Comparison of ENCODE assay signal across 9 cellular contexts in the genomic region with DNA sequence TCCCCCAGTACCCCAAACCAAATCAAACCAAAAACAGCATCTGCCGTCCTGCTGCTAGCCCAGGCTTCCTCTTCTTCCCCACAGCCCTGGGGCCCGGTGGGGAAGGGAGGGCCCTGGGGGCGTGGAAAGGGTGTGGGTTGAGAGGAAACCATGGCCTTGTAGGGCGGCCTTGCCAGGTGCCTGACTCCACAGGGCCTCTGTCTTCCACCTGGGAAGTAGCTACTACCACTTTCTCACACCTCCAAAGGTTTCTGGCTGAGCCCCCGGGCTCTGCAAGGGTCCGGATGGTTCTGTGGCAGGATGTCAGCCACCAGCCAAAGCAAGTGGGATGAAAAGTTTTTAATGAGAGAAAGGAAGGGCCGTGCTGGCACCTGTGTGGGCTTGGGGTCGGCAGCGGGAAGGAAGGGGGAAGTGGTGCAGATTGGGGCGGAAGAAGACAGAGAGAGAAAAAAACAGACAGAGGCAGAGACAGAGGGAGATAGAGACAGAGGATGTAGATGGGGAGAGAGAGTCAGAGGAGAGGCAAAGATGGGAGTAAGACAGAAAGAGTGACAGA. TPM values are rescaled to one million over a fixed set of nuclear protein-coding genes. Genes with fewer than 3 reads are reported as not detected.
A peak's percentile ranks its signal among the peaks of the same experiment; 100 is the strongest.
DNase-seq lines count a peak whose midpoint lies in the region; ATAC-seq, FAIRE-seq and TF ChIP-seq lines count a peak whose summit lies in the region.
"Had no signal": no experiment of that assay in that cellular context is flagged by ENCODE, and none has a peak within 500 bp of the region (broad histone marks: within the 10 kb centered on the region; RNA-seq: fewer than 3 reads in every experiment).

No MANE protein-coding gene starts in this region.

- peak; percentile 82 for FAIRE-seq in GM12892 (lab: Jason Lieb, UNC)

- H3K36me3 ChIP-seq in gastroesophageal sphincter, result peaks cover 0 to 8% of the 10 kb centered on the region in 2 donors
- H3K36me3 ChIP-seq in upper lobe of right lung, result no peaks in the 10 kb centered on the region

- intact Hi-C loops in upper lobe of right lung (cut with DNase I), result no loop called here

- DNase-seq in GM12892 (ENCODE audit: insufficient read length) (peak; percentile 58), upper lobe of right lung (peak; percentile 66), inferior parietal cortex (ENCODE audit: extremely low spot score) (no peak)
- DNase-seq in activated CD4-positive, alpha-beta T cell treated with anti-CD3 and anti-CD28 coated beads for 1 hour, result peak; percentile 29

- H3K27ac ChIP-seq in gastroesophageal sphincter (no peak overlapping the region), upper lobe of right lung (peak overlapping the region; percentile 3)
- H3K27ac ChIP-seq: parathyroid adenoma had no signal

- TF ChIP-seq POLR2A in GM12892 (IDR thresholded peaks at IDR 0.05; ENCODE audit: low read depth, low read length) (no peak), gastroesophageal sphincter (IDR thresholded peaks at IDR 0.05) (no peak)

- no peaks in the 10 kb centered on the region for H3K9me3 ChIP-seq in gastroesophageal sphincter
- H3K9me3 ChIP-seq in upper lobe of right lung, result no peaks in the 10 kb centered on the region

- peak; percentile 81 for ATAC-seq in HG03066 (IDR thresholded peaks at IDR 0.05; ENCODE audit: low read depth, unreplicated experiment)
- peak; percentile 28 for ATAC-seq in gastroesophageal sphincter
- ATAC-seq in upper lobe of right lung, result peak; percentile 76
- ATAC-seq in HG03571 (IDR thresholded peaks at IDR 0.05; ENCODE audit: unreplicated experiment), result no peak
- ATAC-seq in HG03439 (IDR thresholded peaks at IDR 0.05; ENCODE audit: unreplicated experiment), result no peak

- no peaks in the 10 kb centered on the region for H3K4me1 ChIP-seq in gastroesophageal sphincter
- peaks cover 35% of the 10 kb centered on the region for H3K4me1 ChIP-seq in upper lobe of right lung
- H3K4me1 ChIP-seq: parathyroid adenoma had no signal

- TF ChIP-seq EP300 in gastroesophageal sphincter (IDR thresholded peaks at IDR 0.05), result no peak

- H3K27me3 ChIP-seq in gastroesophageal sphincter (no peaks in the 10 kb centered on the region), upper lobe of right lung (no peaks in the 10 kb centered on the region)

- 40 to 42% methylated on average over 2 to 3 of the region's 10 CpGs for WGBS in gastroesophageal sphincter (ENCODE audit: low coverage in 1 of 2), 2 donors

- no peak overlapping the region for H3K4me3 ChIP-seq in gastroesophageal sphincter
- H3K4me3 ChIP-seq in upper lobe of right lung, result no peak overlapping the region

- no peak for TF ChIP-seq CTCF in gastroesophageal sphincter (IDR thresholded peaks at IDR 0.05)
- TF ChIP-seq CTCF in upper lobe of right lung (IDR thresholded peaks at IDR 0.05), result no peak

RNA-seq across cellular contexts. Expression of a gene that starts 10.5 kb away (rescaled TPM):
- 12.9 TPM for polyA plus RNA-seq in GM12892 (2012; ENCODE audit: missing spikeins)
- total RNA-seq in gastroesophageal sphincter (10 to 100 TPM; 16.8 to 27.7 (median 21.0) TPM), upper lobe of right lung (83.1 TPM)

RNA-seq across cellular contexts. Expression of a gene that starts 38.4 kb away (rescaled TPM):
- not detected for polyA plus RNA-seq in GM12892 (2012; ENCODE audit: missing spikeins)
- total RNA-seq in gastroesophageal sphincter (under 1 TPM in 1 of 4 donors, not detected in 3; 0.40 TPM), upper lobe of right lung (0.55 TPM)

RNA-seq across cellular contexts. Expression of a gene that starts 42.4 kb away (rescaled TPM):
- not detected for polyA plus RNA-seq in GM12892 (2012; ENCODE audit: missing spikeins)
- total RNA-seq in gastroesophageal sphincter, result not detected
- not detected for total RNA-seq in upper lobe of right lung

Comparison
In these comparisons a context has a peak if more than half of its experiments do, and no peak if none do; other contexts are left out.
1. ATAC-seq: peak in HG03066 (single experiment), gastroesophageal sphincter (single experiment) and upper lobe of right lung (single experiment); none in HG03571 (single experiment) and HG03439 (single experiment).